In genomic region chr7:37831214-37831613, GRCh38 we compare ENCODE assay signal across 39 cellular contexts. TPM values are rescaled to one million over a fixed set of nuclear protein-coding genes. Genes with fewer than 3 reads are reported as not detected.
"Had no signal": no experiment of that assay in that cellular context is flagged by ENCODE, and none has a peak within 500 bp of the region (broad histone marks: within the 10 kb centered on the region; RNA-seq: fewer than 3 reads in every experiment).

No MANE protein-coding gene starts in this region.

- FAIRE-seq: astrocyte, RCC 7860 had no signal

- H3K9me3 ChIP-seq: adrenal gland, body of pancreas, breast epithelium had no signal

- H3K4me2 ChIP-seq: PC-9 had no signal

- H3K27ac ChIP-seq: adrenal gland, body of pancreas, breast epithelium, PC-9, RWPE1, WERI-Rb-1 had no signal

- DNase-seq: activated CD4-positive, alpha-beta T cell treated with anti-CD3 and anti-CD28 coated beads, Interleukin-2, amount 10 ng/mL, durations not matched to agents 24 days and 14 days; activated CD4-positive, alpha-beta T cell treated with anti-CD3 and anti-CD28 coated beads, Interleukin-2, amount 50 U/mL, for 4 hours; activated CD8-positive, alpha-beta T cell treated with anti-CD3 and anti-CD28 coated beads for 36 hours; activated gamma-delta T cell treated with Interleukin-2 at 50 U/mL for 16 hours; activated naive CD4-positive, alpha-beta T cell treated with anti-CD3 and anti-CD28 coated beads for 36 hours; activated T-cell treated with anti-CD3 and anti-CD28 coated beads, Interleukin-2, amount 50 U/mL, for 24 hours; adrenal gland; body of pancreas; cerebellar nuclear complex; Kasumi-1; KG1; MM.1S; MV-4-11; NCI-H1092; NCI-H1436 treated with DMSO at 0.1 percent for 48 hours; NCI-H187; NCI-H2029 treated with DMSO at 0.1 percent for 48 hours; NCI-H2107; NCI-H226; NCI-H446 treated with DMSO at 0.1 percent for 48 hours; NCI-H524; NCI-H69; NK-92 treated with Interleukin-12 subunit alpha and Interleukin-12 subunit beta, amount 100 ng/mL, for 24 hours; PC-9; SIG-M5; SW 1271; T-helper 1 cell; T-helper 2 cell; T-helper 9 cell; WERI-Rb-1 had no signal

- H2AFZ ChIP-seq: PC-9 had no signal

- ATAC-seq: activated CD8-positive, alpha-beta T cell treated with anti-CD3 and anti-CD28 coated beads for 36 hours; activated naive CD4-positive, alpha-beta T cell treated with anti-CD3 and anti-CD28 coated beads, Interleukin-2, amount 50 U/mL, for 72 hours; body of pancreas; Right ventricle myocardium inferior had no signal

- H3K36me3 ChIP-seq: adrenal gland, breast epithelium, WERI-Rb-1 had no signal

- H3K4me1 ChIP-seq: adrenal gland, breast epithelium had no signal

- H3K4me3 ChIP-seq: adrenal gland, body of pancreas, breast epithelium, PC-9 had no signal

- H3K27me3 ChIP-seq: adrenal gland, body of pancreas had no signal

RNA-seq across cellular contexts. Expression of gene NME8, which starts 17.2 kb away (rescaled TPM):
- total RNA-seq: activated CD4-positive, alpha-beta T cell treated with anti-CD3 and anti-CD28 coated beads, Interleukin-2, amount 10 ng/mL, durations not matched to agents 24 days and 14 days; activated CD8-positive, alpha-beta memory T cell treated with anti-CD3 and anti-CD28 coated beads for 36 hours; activated CD8-positive, alpha-beta T cell treated with anti-CD3 and anti-CD28 coated beads for 36 hours; activated naive CD4-positive, alpha-beta T cell treated with anti-CD3 and anti-CD28 coated beads for 36 hours; activated naive CD4-positive, alpha-beta T cell treated with anti-CD3 and anti-CD28 coated beads, Interleukin-2, amount 50 U/mL, for 72 hours; activated T-helper 1 cell treated with anti-CD3 and anti-CD28 coated beads, Interleukin-12 subunit alpha, Interleukin-12 subunit beta, Interleukin-2, Interleukin-4 antibody, amounts not matched to agents 30 ng/mL and 10 ng/mL and 1 ng/mL, durations not matched to agents 14 hours and 24 hours and 36 hours; adrenal gland; astrocyte; body of pancreas; breast epithelium; cardiac septum; PC-9; Right ventricle myocardium inferior had no signal
